In the genomic region with DNA sequence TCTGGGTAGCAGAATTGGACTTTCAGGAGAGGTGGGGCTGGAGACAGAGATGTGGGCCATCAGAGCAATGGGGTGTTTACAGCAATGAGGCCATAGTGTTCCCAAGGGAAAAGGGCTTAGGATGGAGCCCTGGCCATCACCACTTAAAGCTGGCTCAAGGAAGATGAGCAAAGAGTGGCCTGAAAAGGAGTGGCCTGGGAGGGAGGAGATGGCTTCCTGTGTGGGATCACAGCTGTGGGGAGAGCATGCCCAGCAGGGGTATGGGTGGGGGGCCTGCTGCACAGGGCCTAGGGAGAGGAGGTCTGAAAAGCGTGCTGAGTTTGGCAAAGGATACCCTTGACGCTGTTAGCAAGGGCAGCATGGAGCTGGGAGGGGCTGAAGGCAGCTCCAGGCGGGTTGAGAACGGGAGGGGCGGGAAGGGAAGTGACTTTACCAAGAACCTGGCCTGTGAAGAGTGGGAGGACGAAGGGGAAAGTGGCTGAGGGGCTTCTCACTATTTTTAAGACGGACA, we compare ENCODE assay signal across 14 cellular contexts. TPM values are rescaled to one million over a fixed set of nuclear protein-coding genes. Genes with fewer than 3 reads are reported as not detected.
A peak's percentile ranks its signal among the peaks of the same experiment; 100 is the strongest.
DNase-seq lines count a peak whose midpoint lies in the region; ATAC-seq and TF ChIP-seq lines count a peak whose summit lies in the region.
"Had no signal": no experiment of that assay in that cellular context is flagged by ENCODE, and none has a peak within 500 bp of the region (broad histone marks: within the 10 kb centered on the region; RNA-seq: fewer than 3 reads in every experiment).

No MANE protein-coding gene starts in this region.

- H3K36me3 Mint-ChIP-seq in endodermal cell (ENCODE audit: low read depth), result no peaks in the 10 kb centered on the region

- H3K36me3 ChIP-seq in endodermal cell (ENCODE audit: control insufficient read depth, insufficient read depth, low read length) (no peaks in the 10 kb centered on the region), stomach (peaks cover 0 to 23% (median 22%) of the 10 kb centered on the region in 4 donors)

- intact Hi-C loops in stomach (cut with DNase I; ENCODE audit: low total_unique reads), result no loop called here

- H3K27me3 ChIP-seq in endodermal cell (ENCODE audit: control insufficient read depth, insufficient read depth, low read length, poor library complexity, severe bottlenecking) (no peaks in the 10 kb centered on the region), stomach (no peaks in the 10 kb centered on the region)

- H3K27me3 Mint-ChIP-seq in endodermal cell (ENCODE audit: insufficient read depth), result peaks cover 7% of the 10 kb centered on the region

- peak overlapping the region; percentile 48 for H3K27ac Mint-ChIP-seq in endodermal cell
- H3K27ac Mint-ChIP-seq: CD4-positive, alpha-beta T cell had no signal

- H3K4me1 ChIP-seq in endodermal cell (ENCODE audit: control insufficient read depth, insufficient read depth, low read length) (peaks cover 10% of the 10 kb centered on the region), stomach (peaks cover 13 to 39% (median 29%) of the 10 kb centered on the region in 4 donors)
- H3K4me1 ChIP-seq: parathyroid adenoma had no signal

- no peak overlapping the region for H3K9ac ChIP-seq in endodermal cell (ENCODE audit: extremely low read depth, low read length, poor library complexity, severe bottlenecking)
- H3K9ac ChIP-seq: parathyroid adenoma had no signal

- H3K9me3 ChIP-seq in endodermal cell (ENCODE audit: control insufficient read depth, low read length) (no peaks in the 10 kb centered on the region), stomach (no peaks in the 10 kb centered on the region)

- TF ChIP-seq POLR2A in stomach (IDR thresholded peaks at IDR 0.05), result no peak

- H3K4me3 ChIP-seq in endodermal cell (ENCODE audit: low read length) (no peak overlapping the region), stomach (no peak overlapping the region)

- WGBS in endodermal cell (ENCODE audit: insufficient coverage in 1 of 2, insufficient read length in 1 of 2), 2 experiments, result 76 to 78% methylated on average over 5 to 7 of the region's 7 CpGs
- 45 to 58% (median 49%) methylated on average over 7 of the region's 7 CpGs for WGBS in stomach, 5 donors

- ATAC-seq in GM21526 (IDR thresholded peaks at IDR 0.05; ENCODE audit: low FRiP score, unreplicated experiment), result no peak
- ATAC-seq: stimulated activated naive CD8-positive, alpha-beta T cell treated with anti-CD3 and anti-CD28 coated beads, Interleukin-15, amount 100 ng/mL, for 72 hours had no signal

- TF ChIP-seq EP300 in stomach (IDR thresholded peaks at IDR 0.05), result no peak

- H3K27ac ChIP-seq in endodermal cell (ENCODE audit: low read depth, low read length) (no peak overlapping the region), stomach (peak overlapping the region; percentile 7 to 82 (median 24))
- H3K27ac ChIP-seq: parathyroid adenoma had no signal

- TF ChIP-seq CTCF in endodermal cell (conservative IDR thresholded peaks at IDR 0.05) (no peak), stomach (IDR thresholded peaks at IDR 0.05) (no peak)

- H3K4me1 Mint-ChIP-seq in endodermal cell, result peaks cover 22% of the 10 kb centered on the region

- no peak overlapping the region for H3K4me3 Mint-ChIP-seq in endodermal cell
- H3K4me3 Mint-ChIP-seq: CD4-positive, alpha-beta T cell; stimulated activated naive CD8-positive, alpha-beta T cell treated with anti-CD3 and anti-CD28 coated beads, Interleukin-15, amount 100 ng/mL, for 72 hours had no signal

- H3K9me3 Mint-ChIP-seq in endodermal cell, result no peaks in the 10 kb centered on the region
- H3K9me3 Mint-ChIP-seq: CD4-positive, alpha-beta T cell; stimulated activated naive CD8-positive, alpha-beta T cell treated with anti-CD3 and anti-CD28 coated beads, Interleukin-15, amount 100 ng/mL, for 72 hours had no signal

- DNase-seq in NCI-H82 (lab: John Stamatoyannopoulos, UW) (peak; percentile 46), endodermal cell (peak; percentile 53), mesenteric fat pad (ENCODE audit: low spot score) (peak; percentile 72), stomach (peak; percentile 21), NCI-H2029 treated with DMSO at 0.1 percent for 48 hours (lab: John Stamatoyannopoulos, UW) (no peak)
- DNase-seq in stimulated activated CD4-positive, alpha-beta T cell treated with anti-CD3 and anti-CD28 coated beads, Interleukin-4, amount 100 ng/mL, for 4 hours, result no peak
- DNase-seq: activated T-cell treated with anti-CD3 and anti-CD28 coated beads, Interleukin-2, amount 50 U/mL, for 1 hour; effector memory CD4-positive, alpha-beta T cell; NCI-H1436 treated with DMSO at 0.1 percent for 48 hours; NCI-H774 had no signal

RNA-seq across cellular contexts. Expression of gene LRRC32, which starts 13.9 kb away (rescaled TPM):
- total RNA-seq in endodermal cell, result 1 to 10 TPM; 1.3 to 1.6 TPM
- 2.0 TPM for polyA plus RNA-seq in endodermal cell (2013, experiment 1 of 2)
- polyA plus RNA-seq in endodermal cell (2013, experiment 2 of 2), result 2.2 TPM
- total RNA-seq in mesenteric fat pad, result 136 TPM
- 100 to 1,000 TPM in 2 of 5 donors, 10 to 100 TPM in 3; 14.0 to 270 (median 24.3) TPM for total RNA-seq in stomach
- 10 to 100 TPM; 18.6 to 24.5 (median 23.5) TPM for polyA plus RNA-seq in stomach

Comparison
In these comparisons a context has a peak if more than half of its experiments do, and no peak if none do; other contexts are left out.
1. DNase-seq: peak in NCI-H82 (single experiment), endodermal cell (single experiment), mesenteric fat pad (single experiment) and stomach (single experiment); none in NCI-H2029 treated with DMSO at 0.1 percent for 48 hours (single experiment) and stimulated activated CD4-positive, alpha-beta T cell treated with anti-CD3 and anti-CD28 coated beads, Interleukin-4, amount 100 ng/mL, for 4 hours (0 of 2).
2. RNA of gene LRRC32, which starts 13.9 kb away (total RNA-seq): 136 TPM in mesenteric fat pad (single experiment) and 14.0 to 270 TPM in stomach; 1.3 to 1.6 TPM in endodermal cell; every median in the first group is over 4 times any median in the second.